Comparison of ENCODE assay signal across 11 cellular contexts in genomic region chr14:26538176-26538575, GRCh38. TPM values are rescaled to one million over a fixed set of nuclear protein-coding genes. Genes with fewer than 3 reads are reported as not detected.
"Had no signal": no experiment of that assay in that cellular context is flagged by ENCODE, and none has a peak within 500 bp of the region (broad histone marks: within the 10 kb centered on the region; RNA-seq: fewer than 3 reads in every experiment).

No MANE protein-coding gene starts in this region.

- ATAC-seq: GM23338, K562 had no signal

- H3K27ac ChIP-seq: HL-60 had no signal

- H2AFZ ChIP-seq: GM23338 had no signal

- DNase-seq: H9, HCEC 1CT, HFFc6, IMR-90, KG1 had no signal

- FAIRE-seq: H1, H54, K562 had no signal

- H3K4me2 ChIP-seq: GM23338 had no signal

- H3K4me3 ChIP-seq: GM23338, K562 had no signal

RNA-seq across cellular contexts. Expression of gene NOVA1, which starts 59.7 kb away (rescaled TPM):
- total RNA-seq: HFFc6, HT1080, K562 had no signal
